ENCODE assay signal across 19 cellular contexts in the genomic region with DNA sequence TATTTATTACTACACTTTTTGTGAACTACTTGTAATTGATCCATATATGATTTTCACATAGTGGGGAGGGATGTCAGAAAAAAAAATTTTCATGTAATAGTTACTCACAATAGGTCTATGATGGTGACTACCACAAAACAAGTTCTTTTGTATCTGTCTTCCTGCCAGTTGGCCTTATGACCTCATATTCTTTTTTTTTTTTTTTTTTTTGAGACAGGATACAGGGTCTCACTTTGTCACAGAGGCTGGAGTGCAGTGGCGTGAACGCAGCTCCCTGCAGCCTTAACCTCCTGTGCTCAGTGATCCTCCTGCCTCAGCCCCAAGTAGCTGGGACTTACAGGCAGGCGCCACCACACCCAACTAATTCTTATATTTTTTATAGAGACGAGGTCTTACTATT.
"Had no signal": no experiment of that assay in that cellular context is flagged by ENCODE, and none has a peak within 500 bp of the region (broad histone marks: within the 10 kb centered on the region; RNA-seq: fewer than 3 reads in every experiment).

No MANE protein-coding gene starts in this region.

- FAIRE-seq: frontal cortex, keratinocyte, small intestine had no signal

- H3K27ac Mint-ChIP-seq: activated naive CD4-positive, alpha-beta T cell treated with anti-CD3 and anti-CD28 coated beads, Interleukin-2, amount 50 U/mL, for 24 hours; endodermal cell; neural progenitor cell had no signal

- H3K4me1 ChIP-seq: neural progenitor cell, psoas muscle, upper lobe of right lung had no signal

- H3K4me3 Mint-ChIP-seq: activated naive CD4-positive, alpha-beta T cell treated with anti-CD3 and anti-CD28 coated beads, Interleukin-2, amount 50 U/mL, for 24 hours; endodermal cell; neural progenitor cell had no signal

- H3K27me3 ChIP-seq: left lung, neural progenitor cell, upper lobe of right lung had no signal

- H3K27me3 Mint-ChIP-seq: activated naive CD4-positive, alpha-beta T cell treated with anti-CD3 and anti-CD28 coated beads, Interleukin-2, amount 50 U/mL, for 24 hours had no signal

- H3K4me2 ChIP-seq: neural progenitor cell had no signal

- H3K4me3 ChIP-seq: left lung, neural progenitor cell, psoas muscle, thoracic aorta, upper lobe of right lung had no signal

- H2AFZ ChIP-seq: neural progenitor cell had no signal

- H3K9me3 ChIP-seq: left lung, psoas muscle, thoracic aorta, upper lobe of right lung had no signal

- ATAC-seq: left lung, psoas muscle, right cardiac atrium, upper lobe of right lung had no signal

- DNase-seq: activated CD4-positive, alpha-beta T cell treated with anti-CD3 and anti-CD28 coated beads, Interleukin-2, amount 50 U/mL, for 1 hour; activated gamma-delta T cell; head of caudate nucleus; left lung; mammary epithelial cell; psoas muscle; right cardiac atrium; small intestine; stimulated activated CD4-positive, alpha-beta T cell treated with anti-CD3 and anti-CD28 coated beads, Interleukin-15, amount 100 ng/mL, for 24 hours; stimulated activated CD4-positive, alpha-beta T cell treated with anti-CD3 and anti-CD28 coated beads, Interleukin-2, amount 100 ng/mL, for 48 hours; T-helper 1 cell; T-helper 9 cell; upper lobe of right lung had no signal

- H3K27ac ChIP-seq: left lung, neural progenitor cell, psoas muscle, thoracic aorta, upper lobe of right lung had no signal

- H3K9me3 Mint-ChIP-seq: activated naive CD4-positive, alpha-beta T cell treated with anti-CD3 and anti-CD28 coated beads, Interleukin-2, amount 50 U/mL, for 24 hours; endodermal cell; neural progenitor cell had no signal

- H3K4me1 Mint-ChIP-seq: endodermal cell, neural progenitor cell had no signal

- H3K9ac ChIP-seq: neural progenitor cell had no signal
